Comparison of ENCODE assay signal across 11 cellular contexts in the genomic region with DNA sequence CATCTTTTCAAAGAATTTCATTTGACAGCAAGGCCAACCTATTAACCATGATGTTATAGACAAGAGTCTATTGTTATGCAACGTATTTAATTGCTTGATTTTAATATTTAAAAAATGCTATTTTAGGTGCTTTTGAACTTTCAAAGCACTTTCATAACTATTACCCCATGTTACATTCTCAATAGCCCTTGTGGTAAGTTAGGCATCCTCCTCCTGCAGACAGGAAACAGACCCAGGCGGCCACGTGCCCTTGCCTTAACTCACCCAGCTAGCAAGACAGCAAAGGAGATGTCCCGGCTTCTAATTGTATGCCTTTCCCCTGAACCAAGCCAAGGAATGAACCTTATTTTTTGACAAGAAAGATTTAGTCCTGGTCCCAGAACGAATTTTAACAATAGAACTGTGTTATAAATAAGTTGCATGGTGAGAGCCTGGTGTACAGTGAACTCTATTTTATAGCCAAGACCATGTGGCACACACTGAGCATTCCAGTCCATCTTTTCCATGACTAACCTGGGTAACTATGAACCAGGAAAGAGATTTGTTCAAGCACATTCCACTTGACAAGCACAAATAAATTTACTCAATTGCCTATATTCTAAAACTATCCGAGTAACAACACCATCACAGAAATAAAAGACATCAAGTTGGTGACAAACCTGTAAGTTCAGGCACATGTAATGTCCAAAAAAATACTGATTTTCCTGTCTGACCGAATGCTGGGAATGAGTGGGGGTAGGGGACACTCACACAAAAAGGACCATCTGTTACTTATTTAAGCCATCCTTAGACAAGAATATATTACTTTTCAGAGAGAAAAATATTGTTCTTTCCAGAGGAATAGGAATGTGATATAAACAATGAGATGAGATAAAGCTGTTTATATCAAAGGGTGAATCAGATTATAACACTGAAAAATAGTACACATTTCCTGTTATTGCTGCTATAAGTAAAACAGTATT.
DNase-seq lines count a peak whose midpoint lies in the region; ATAC-seq and TF ChIP-seq lines count a peak whose summit lies in the region.
"Had no signal": no experiment of that assay in that cellular context is flagged by ENCODE, and none has a peak within 500 bp of the region (broad histone marks: within the 10 kb centered on the region; RNA-seq: fewer than 3 reads in every experiment).

No MANE protein-coding gene starts in this region.

- H3K4me3 ChIP-seq in AG10803 (ENCODE audit: low read length): no peak overlapping the region
- H3K4me3 ChIP-seq in H7 (ENCODE audit: insufficient read depth, low read depth, low read length): no peak overlapping the region

- H3K27me3 ChIP-seq in H7 (ENCODE audit: control insufficient read depth, insufficient read depth, low read length): no peaks in the 10 kb centered on the region

- peak; percentile 39 for ATAC-seq in GM19452 (IDR thresholded peaks at IDR 0.05; ENCODE audit: unreplicated experiment)
- ATAC-seq in HG03432 (IDR thresholded peaks at IDR 0.05; ENCODE audit: unreplicated experiment): peak; percentile 52
- no peak for ATAC-seq in GM21515 (IDR thresholded peaks at IDR 0.05; ENCODE audit: unreplicated experiment)

- TF ChIP-seq CTCF in AG10803 (conservative IDR thresholded peaks at IDR 0.05; ENCODE audit: low read length): no peak

- H3K36me3 ChIP-seq in H7 (replicated peaks; ENCODE audit: control insufficient read depth, insufficient read depth, low read length): no peaks in the 10 kb centered on the region

- DNase-seq in AG10803 (ENCODE audit: low read depth) (peak; percentile 95), dermis microvascular lymphatic vessel endothelial cell (ENCODE audit: low read depth in 2 of 2) (peak; percentile 77 to 93), KBM-7 (no peak), H7 (no peak)
- DNase-seq in stimulated activated CD4-positive, alpha-beta T cell treated with anti-CD3 and anti-CD28 coated beads, Interleukin-1b, Interleukin-23, amount 100 ng/mL, for 48 hours: no peak
- DNase-seq: aorta; NCI-H1930; stimulated activated CD4-positive, alpha-beta T cell treated with anti-CD3 and anti-CD28 coated beads, Interleukin-2, amount 100 ng/mL, for 48 hours had no signal

- in situ Hi-C loops in KBM-7 (cut with MboI; ENCODE audit: low pct_unique_long_range_greater_than_20kb, low sequenced_read_pairs): no loop called here

Comparison
In these comparisons a context has a peak if more than half of its experiments do, and no peak if none do; other contexts are left out.
1. DNase-seq: peak in AG10803 (single experiment) and dermis microvascular lymphatic vessel endothelial cell (2 of 2); none in KBM-7 (single experiment), stimulated activated CD4-positive, alpha-beta T cell treated with anti-CD3 and anti-CD28 coated beads, Interleukin-1b, Interleukin-23, amount 100 ng/mL, for 48 hours (single experiment) and H7 (single experiment).